ENCODE assay signal across 9 cellular contexts in genomic region chr9:113621309-113621791, GRCh38.
DNase-seq lines count a peak whose midpoint lies in the region; ATAC-seq and FAIRE-seq lines count a peak whose summit lies in the region.
"Had no signal": no experiment of that assay in that cellular context is flagged by ENCODE, and none has a peak within 500 bp of the region (broad histone marks: within the 10 kb centered on the region; RNA-seq: fewer than 3 reads in every experiment).

No MANE protein-coding gene starts in this region.

- POLR2A ChIA-PET in naive thymus-derived CD8-positive, alpha-beta T cell (lab: Charles Lee): no interaction called here

- no peaks in the 10 kb centered on the region for H3K36me3 Mint-ChIP-seq in naive thymus-derived CD8-positive, alpha-beta T cell

- peaks cover 3 to 30% (median 5%) of the 10 kb centered on the region in 4 donors for H3K4me1 Mint-ChIP-seq in naive thymus-derived CD8-positive, alpha-beta T cell

- H3K27me3 ChIP-seq in muscle layer of colon (ENCODE audit: control insufficient read depth in 1 of 2, insufficient read depth in 2 of 2, low read length in 2 of 2): no peaks in the 10 kb centered on the region

- H3K27me3 Mint-ChIP-seq in naive thymus-derived CD8-positive, alpha-beta T cell: peaks cover 0 to 7% (median 0%) of the 10 kb centered on the region in 5 donors

- no peak overlapping the region for H3K27ac Mint-ChIP-seq in naive thymus-derived CD8-positive, alpha-beta T cell

- H3K4me3 Mint-ChIP-seq in naive thymus-derived CD8-positive, alpha-beta T cell: no peak overlapping the region

- H3K9me3 Mint-ChIP-seq in naive thymus-derived CD8-positive, alpha-beta T cell: no peaks in the 10 kb centered on the region

- peak; percentile 97 for DNase-seq in M059J (ENCODE audit: low read depth)
- no peak for DNase-seq in UCSD-AML1 (lab: John Stamatoyannopoulos, UW; ENCODE audit: unreplicated experiment)
- no peak for DNase-seq in naive thymus-derived CD8-positive, alpha-beta T cell
- no peak for DNase-seq in activated CD4-positive, CD25-positive, alpha-beta regulatory T cell (lab: John Stamatoyannopoulos, UW)
- no peak for DNase-seq in KG1 (lab: John Stamatoyannopoulos, UW)
- DNase-seq: NCI-H1436 treated with DMSO at 0.1 percent for 48 hours had no signal

- ATAC-seq in esophagus mucosa: peak; percentile 20
- ATAC-seq in naive thymus-derived CD8-positive, alpha-beta T cell: no peak

- peak; percentile 96 for FAIRE-seq in A204.1 (lab: Jason Lieb, UNC)

- H3K36me3 ChIP-seq in muscle layer of colon (ENCODE audit: insufficient read depth, low read length): no peaks in the 10 kb centered on the region

- H3K9me3 ChIP-seq in muscle layer of colon (ENCODE audit: low read length): no peaks in the 10 kb centered on the region

- H3K4me1 ChIP-seq in muscle layer of colon (ENCODE audit: insufficient read depth, low read length): peaks cover 29% of the 10 kb centered on the region

- H3K9ac ChIP-seq in muscle layer of colon (ENCODE audit: low read length): peak overlapping the region; percentile 2

- H3K27ac ChIP-seq in muscle layer of colon (ENCODE audit: low read depth, low read length): peak overlapping the region; percentile 13

- H3K4me3 ChIP-seq in muscle layer of colon (ENCODE audit: low read depth in 1 of 2, low read length in 2 of 2): peak overlapping the region in 1 of 2 donors; percentile 43
